ENCODE assay signal across 14 cellular contexts in the genomic region with DNA sequence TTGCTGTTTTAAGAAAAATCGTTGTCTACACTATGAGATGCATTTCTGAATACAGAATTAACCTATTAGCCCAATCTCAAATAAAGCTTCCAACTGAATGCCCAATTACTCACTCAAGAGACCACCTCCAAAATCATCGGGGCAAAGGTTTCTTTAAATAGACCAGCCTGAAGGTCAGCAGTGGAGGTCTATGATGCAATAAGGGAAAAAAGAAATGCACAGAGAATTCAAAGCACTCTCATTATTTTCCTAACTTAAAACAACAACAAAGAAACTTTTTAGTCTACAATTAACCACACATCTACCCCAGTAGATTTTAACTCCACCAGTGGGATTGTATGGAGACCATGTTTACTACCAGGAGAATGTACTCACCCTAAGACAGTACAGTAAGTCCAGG.
"Had no signal": no experiment of that assay in that cellular context is flagged by ENCODE, and none has a peak within 500 bp of the region (broad histone marks: within the 10 kb centered on the region; RNA-seq: fewer than 3 reads in every experiment).

No MANE protein-coding gene starts in this region.

- H3K4me1 Mint-ChIP-seq: naive thymus-derived CD4-positive, alpha-beta T cell; nephron progenitor cell had no signal

- ATAC-seq: esophagus mucosa; heart left ventricle; naive thymus-derived CD4-positive, alpha-beta T cell had no signal

- H3K36me3 ChIP-seq: heart left ventricle, right atrium auricular region had no signal

- H3K27me3 ChIP-seq: heart left ventricle, right atrium auricular region had no signal

- H3K36me3 Mint-ChIP-seq: naive thymus-derived CD4-positive, alpha-beta T cell had no signal

- H3K27ac ChIP-seq: heart left ventricle, right atrium auricular region had no signal

- H3K9me3 Mint-ChIP-seq: nephron progenitor cell had no signal

- H3K9me3 ChIP-seq: heart left ventricle, right atrium auricular region had no signal

- H3K4me3 ChIP-seq: heart left ventricle, right atrium auricular region, smooth muscle cell had no signal

- H3K4me2 ChIP-seq: smooth muscle cell had no signal

- H3K4me1 ChIP-seq: heart left ventricle, right atrium auricular region had no signal

- H3K4me3 Mint-ChIP-seq: naive thymus-derived CD4-positive, alpha-beta T cell; nephron progenitor cell had no signal

- H3K27ac Mint-ChIP-seq: naive thymus-derived CD4-positive, alpha-beta T cell; nephron progenitor cell had no signal

- DNase-seq: effector memory CD4-positive, alpha-beta T cell; heart left ventricle; hippocampal formation; kidney glomerular epithelial cell; mammary epithelial cell; naive thymus-derived CD4-positive, alpha-beta T cell; nephron progenitor cell; posterior cingulate gyrus; stimulated activated CD4-positive, alpha-beta T cell treated with anti-CD3 and anti-CD28 coated beads, Interleukin-2, amount 100 ng/mL, for 48 hours; stimulated activated naive CD4-positive, alpha-beta T cell treated with Interleukin-2 at 50 U/mL for 16 hours; trophoblast cell had no signal
